Comparison of ENCODE assay signal across 8 cellular contexts in genomic region chrX:137565921-137566745, GRCh38. TPM values are rescaled to one million over a fixed set of nuclear protein-coding genes. Genes with fewer than 3 reads are reported as not detected.
DNase-seq lines count a peak whose midpoint lies in the region; ATAC-seq and TF ChIP-seq lines count a peak whose summit lies in the region.

TSS of gene ZIC3 (plus strand) at chrX:137566127. CDS start at chrX:137566692, 565 bp downstream.

- 2 to 32% (median 14%) methylated on average over 25 to 69 of the region's 69 CpGs for WGBS in stomach, 5 donors

- TF ChIP-seq EP300 in stomach (IDR thresholded peaks at IDR 0.05): no peak

- TF ChIP-seq CTCF in choroid plexus epithelial cell (conservative IDR thresholded peaks at IDR 0.05; ENCODE audit: low read depth, low read length) (no peak), left lung (IDR thresholded peaks at IDR 0.05) (no peak), stomach (IDR thresholded peaks at IDR 0.05) (no peak)

- H3K27ac ChIP-seq in left lung: no peak within 1 kb of the TSS
- H3K27ac ChIP-seq in stomach: no peak within 1 kb of the TSS

- H3K27me3 ChIP-seq in left lung (peaks cover 81 to 100% of the 10 kb centered on the region in 2 donors), stomach (peaks cover 25 to 100% (median 95%) of the 10 kb centered on the region in 3 donors)

- DNase-seq in C1 segment of cervical spinal cord (lab: John Stamatoyannopoulos, UW): peak; percentile 5 to 89 (median 56)
- peak; percentile 76 for DNase-seq in NCI-H146 treated with DMSO at 0.1 percent for 48 hours (lab: John Stamatoyannopoulos, UW; ENCODE audit: unreplicated experiment)
- DNase-seq in choroid plexus epithelial cell (ENCODE audit: low read depth): peak; percentile 88
- DNase-seq in left lung: peak; percentile 57 to 76
- DNase-seq in stomach: peak; percentile 63
- no peak for DNase-seq in NCI-H510A treated with DMSO at 0.1 percent for 48 hours (lab: John Stamatoyannopoulos, UW)
- DNase-seq in NK-92 (lab: John Stamatoyannopoulos, UW; ENCODE audit: unreplicated experiment): no peak
- no peak for DNase-seq in activated effector memory CD4-positive, alpha-beta T cell treated with anti-CD3 and anti-CD28 coated beads, Interleukin-2, amount 50 U/mL, for 16 hours

- H3K36me3 ChIP-seq in left lung: no peaks in the 10 kb centered on the region
- no peaks in the 10 kb centered on the region for H3K36me3 ChIP-seq in stomach

- TF ChIP-seq POLR2A in stomach (IDR thresholded peaks at IDR 0.05): no peak

- H3K9me3 ChIP-seq in left lung (no peaks in the 10 kb centered on the region), stomach (peaks cover 0 to 22% (median 4%) of the 10 kb centered on the region in 4 donors)

- H3K4me3 ChIP-seq in choroid plexus epithelial cell (ENCODE audit: low read depth, low read length): peak within 1 kb of the TSS; percentile 68
- peak within 1 kb of the TSS; percentile 41 to 42 for H3K4me3 ChIP-seq in left lung
- peak within 1 kb of the TSS; percentile 49 to 80 (median 58) for H3K4me3 ChIP-seq in stomach

- intact Hi-C loops in left lung (cut with DNase I) (no loop called here), stomach (cut with DNase I; ENCODE audit: low total_unique reads) (no loop called here)

- ATAC-seq in left lung: peak; percentile 94

- H3K4me1 ChIP-seq in left lung: peaks cover 0 to 6% of the 10 kb centered on the region in 2 donors
- peaks cover 4 to 42% (median 25%) of the 10 kb centered on the region in 4 donors for H3K4me1 ChIP-seq in stomach

RNA-seq across cellular contexts. Expression of gene ZIC3, which starts in this region (rescaled TPM):
- total RNA-seq in left lung: not detected
- total RNA-seq in stomach: not detected
- not detected for polyA plus RNA-seq in stomach

Comparison
In these comparisons a context has a peak if more than half of its experiments do, and no peak if none do; other contexts are left out.
1. Peak in DNase-seq, ATAC-seq and H3K4me3 ChIP-seq in left lung; RNA of the gene not detected or under 1 TPM.
2. Peak in DNase-seq and H3K4me3 ChIP-seq in stomach; RNA of the gene not detected or under 1 TPM.
3. DNase-seq: peak in C1 segment of cervical spinal cord (14 of 14), NCI-H146 treated with DMSO at 0.1 percent for 48 hours (single experiment) and choroid plexus epithelial cell (single experiment); none in NCI-H510A treated with DMSO at 0.1 percent for 48 hours (single experiment), NK-92 (single experiment) and activated effector memory CD4-positive, alpha-beta T cell treated with anti-CD3 and anti-CD28 coated beads, Interleukin-2, amount 50 U/mL, for 16 hours (single experiment).
4. Peak in every context shown above with its lines, with median percentiles within 50 percentile points of each other: H3K4me3 ChIP-seq.